ENCODE assay signal across 19 cellular contexts in the genomic region with DNA sequence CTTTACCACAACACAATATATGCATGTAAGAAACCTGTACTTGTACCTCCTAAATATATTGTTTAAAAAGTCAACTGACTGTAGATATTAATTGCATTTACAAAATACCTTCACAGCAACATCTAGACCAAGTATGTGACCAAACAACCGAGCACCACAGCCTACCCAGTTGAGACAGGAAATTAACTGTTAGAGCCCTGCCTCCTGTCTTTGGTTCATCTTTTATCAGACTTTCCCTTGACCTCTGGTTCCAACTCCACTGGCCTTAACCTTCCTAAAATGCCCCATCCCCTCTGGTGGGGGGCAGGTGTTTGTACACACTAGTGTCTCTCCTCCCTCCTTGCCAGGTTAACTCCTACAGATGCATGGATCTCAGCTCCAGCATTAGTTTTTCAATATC.
DNase-seq lines count a peak whose midpoint lies in the region; ATAC-seq, FAIRE-seq and TF ChIP-seq lines count a peak whose summit lies in the region.
"Had no signal": no experiment of that assay in that cellular context is flagged by ENCODE, and none has a peak within 500 bp of the region (broad histone marks: within the 10 kb centered on the region; RNA-seq: fewer than 3 reads in every experiment).

No MANE protein-coding gene starts in this region.

- no peak overlapping the region for H2AFZ ChIP-seq in trophoblast cell (ENCODE audit: insufficient read depth, low read length, poor library complexity)

- no peak for FAIRE-seq in GM19239 (lab: Jason Lieb, UNC)
- FAIRE-seq: RCC 7860 had no signal

- H3K4me1 ChIP-seq in BLaER1 treated with 17β-estradiol and CSF1 and Interleukin-3, amounts not matched to agents 10 nM and 100 nM: peaks cover 9 to 46% (median 36%) of the 10 kb centered on the region in 10 experiments; a peak in 19 of 20 replicates
- H3K4me1 ChIP-seq in subcutaneous abdominal adipose tissue (ENCODE audit: control insufficient read depth in 5 of 5, insufficient read depth in 5 of 5, low read length in 5 of 5): peaks cover 4 to 28% (median 24%) of the 10 kb centered on the region in 5 donors
- H3K4me1 ChIP-seq in trophoblast cell (ENCODE audit: control insufficient read depth in 1 of 2, insufficient read depth in 2 of 2, low read length in 2 of 2): no peaks in the 10 kb centered on the region

- peak; percentile 2 for ATAC-seq in GM19372 (IDR thresholded peaks at IDR 0.05; ENCODE audit: low read depth, unreplicated experiment)

- no peak overlapping the region for H3K4me3 ChIP-seq in BLaER1 treated with 17β-estradiol and CSF1 and Interleukin-3, amounts not matched to agents 10 nM and 100 nM
- no peak overlapping the region for H3K4me3 ChIP-seq in coronary artery
- no peak overlapping the region for H3K4me3 ChIP-seq in subcutaneous abdominal adipose tissue (ENCODE audit: low read depth in 1 of 5, low read length in 5 of 5)
- no peak overlapping the region for H3K4me3 ChIP-seq in trophoblast cell (ENCODE audit: low read depth, low read length)
- H3K4me3 ChIP-seq: SJSA1 had no signal

- TF ChIP-seq CTCF in coronary artery (IDR thresholded peaks at IDR 0.05): no peak

- no peaks in the 10 kb centered on the region for H3K79me1 ChIP-seq in trophoblast cell (ENCODE audit: low read length)

- H3K36me3 ChIP-seq in BLaER1 treated with 17β-estradiol and CSF1 and Interleukin-3, amounts not matched to agents 10 nM and 100 nM: no peaks in the 10 kb centered on the region
- H3K36me3 ChIP-seq in subcutaneous abdominal adipose tissue (ENCODE audit: control insufficient read depth in 5 of 5, insufficient read depth in 5 of 5, low read length in 5 of 5): no peaks in the 10 kb centered on the region
- peaks cover 8 to 17% of the 10 kb centered on the region in 2 experiments for H3K36me3 ChIP-seq in trophoblast cell (ENCODE audit: control insufficient read depth in 1 of 2, insufficient read depth in 2 of 2, low read length in 2 of 2)

- no peaks in the 10 kb centered on the region for H3K79me2 ChIP-seq in trophoblast cell (ENCODE audit: control insufficient read depth, insufficient read depth, low read length, poor library complexity)

- no peak overlapping the region for H4K12ac ChIP-seq in trophoblast cell (ENCODE audit: low read depth, low read length)

- H2BK120ac ChIP-seq in trophoblast cell (ENCODE audit: insufficient read depth, low read length, poor library complexity): no peak overlapping the region

- no peak overlapping the region for H3K23ac ChIP-seq in trophoblast cell (ENCODE audit: low read length)

- H4K8ac ChIP-seq in trophoblast cell (ENCODE audit: low read depth, low read length): no peak overlapping the region

- H3K27me3 ChIP-seq in BLaER1 treated with 17β-estradiol and CSF1 and Interleukin-3, amounts not matched to agents 10 nM and 100 nM: no peaks in the 10 kb centered on the region
- H3K27me3 ChIP-seq in subcutaneous abdominal adipose tissue (ENCODE audit: control insufficient read depth in 5 of 5, insufficient read depth in 4 of 5, low read length in 5 of 5): no peaks in the 10 kb centered on the region
- no peaks in the 10 kb centered on the region for H3K27me3 ChIP-seq in trophoblast cell (ENCODE audit: insufficient read depth, low read length)
- H3K27me3 ChIP-seq: BE2C, SJSA1 had no signal

- WGBS in trophoblast cell (ENCODE audit: extremely low coverage, insufficient coverage, insufficient read length): no CpG with 5 or more reads among the region's 1 CpG

- no peak overlapping the region for H2BK5ac ChIP-seq in trophoblast cell (ENCODE audit: low read depth, low read length, poor library complexity)

- peaks cover 11 to 21% (median 16%) of the 10 kb centered on the region in 11 experiments for H3K9me3 ChIP-seq in BLaER1 treated with 17β-estradiol and CSF1 and Interleukin-3, amounts not matched to agents 10 nM and 100 nM (replicated peaks in 1 of 11)
- H3K9me3 ChIP-seq in subcutaneous abdominal adipose tissue (ENCODE audit: control insufficient read depth in 5 of 5, low read length in 5 of 5) (no peaks in the 10 kb centered on the region), trophoblast cell (ENCODE audit: insufficient read depth, low read depth, low read length) (peaks cover 2% of the 10 kb centered on the region)
- H3K9me3 ChIP-seq: BE2C, SJSA1 had no signal

- peak overlapping the region in 9 of 11 experiments; percentile 23 to 78 (median 67); a peak in 17 of 22 replicates for H3K4me2 ChIP-seq in BLaER1 treated with 17β-estradiol and CSF1 and Interleukin-3, amounts not matched to agents 10 nM and 100 nM
- no peak overlapping the region for H3K4me2 ChIP-seq in trophoblast cell (ENCODE audit: low read length)

- H3K4ac ChIP-seq in trophoblast cell (ENCODE audit: low read depth, low read length): no peak overlapping the region

- H3K18ac ChIP-seq in trophoblast cell (ENCODE audit: low read length): no peak overlapping the region

- H4K91ac ChIP-seq in trophoblast cell (ENCODE audit: low read depth, low read length): no peak overlapping the region

- H3K9ac ChIP-seq in BLaER1 treated with 17β-estradiol and CSF1 and Interleukin-3, amounts not matched to agents 10 nM and 100 nM: no peak overlapping the region
- H3K9ac ChIP-seq in subcutaneous abdominal adipose tissue (ENCODE audit: low read length in 5 of 5): no peak overlapping the region
- no peak overlapping the region for H3K9ac ChIP-seq in trophoblast cell (ENCODE audit: low read length)

- peak overlapping the region in 1 of 11 experiments; percentile 36; a peak in 2 of 22 replicates for H3K27ac ChIP-seq in BLaER1 treated with 17β-estradiol and CSF1 and Interleukin-3, amounts not matched to agents 10 nM and 100 nM
- peak overlapping the region; percentile 87 for H3K27ac ChIP-seq in coronary artery
- H3K27ac ChIP-seq in subcutaneous abdominal adipose tissue (ENCODE audit: low read depth, low read length): peak overlapping the region; percentile 27
- H3K27ac ChIP-seq in trophoblast cell (ENCODE audit: low read depth, low read length): no peak overlapping the region
- H3K27ac ChIP-seq: SJSA1 had no signal

- no peaks in the 10 kb centered on the region for H4K20me1 ChIP-seq in BLaER1 treated with 17β-estradiol and CSF1 and Interleukin-3, amounts not matched to agents 10 nM and 100 nM

- no peak overlapping the region for H2AK5ac ChIP-seq in trophoblast cell (ENCODE audit: low read length)

- H2BK12ac ChIP-seq in trophoblast cell (ENCODE audit: low read length): no peak overlapping the region

- peak; percentile 50 for DNase-seq in coronary artery (ENCODE audit: low spot score)
- DNase-seq in GM19239 (ENCODE audit: insufficient read length, low spot score): no peak
- DNase-seq in NCI-H2227 treated with DMSO at 0.1 percent for 48 hours (lab: John Stamatoyannopoulos, UW): no peak
- DNase-seq in trophoblast cell: no peak
- DNase-seq: BE2C; CD4-positive, alpha-beta T cell; COR-L47; DMS79; GOT3; HCEC 1CT; MV-4-11; NCI-H2081; NCI-H524 treated with DMSO at 0.1 percent for 48 hours; OCI-M1 had no signal

- no peak overlapping the region for H3K14ac ChIP-seq in trophoblast cell (ENCODE audit: low read length)
